1 cellular context compared by ENCODE assay signal in the genomic region with DNA sequence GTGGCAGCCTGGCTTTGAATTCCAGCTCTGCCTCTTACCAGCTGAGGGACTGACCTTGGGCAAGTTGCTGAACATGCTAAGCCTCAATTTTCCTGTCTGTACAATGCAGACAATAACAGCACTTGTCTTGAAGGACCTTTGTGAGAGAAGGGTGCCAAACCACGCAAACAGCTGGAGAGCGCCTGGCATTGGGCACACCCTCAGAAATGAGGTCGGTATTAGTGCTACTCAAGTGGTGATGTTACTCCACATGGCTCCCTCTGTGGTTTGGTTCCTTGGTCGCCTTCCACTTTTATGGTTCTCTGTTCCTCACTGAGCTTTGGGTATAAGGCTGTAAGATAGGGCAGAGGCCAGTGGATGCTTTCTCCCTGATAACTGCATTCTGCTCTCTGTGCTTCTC.
TF ChIP-seq lines count a peak whose summit lies in the region.

No MANE protein-coding gene starts in this region.

TF ChIP-seq in HCT116, 20 proteins besides CTCF, POLR2A, EP300 and RAD21 (continued from another document):
- TF ChIP-seq, protein P1, sequence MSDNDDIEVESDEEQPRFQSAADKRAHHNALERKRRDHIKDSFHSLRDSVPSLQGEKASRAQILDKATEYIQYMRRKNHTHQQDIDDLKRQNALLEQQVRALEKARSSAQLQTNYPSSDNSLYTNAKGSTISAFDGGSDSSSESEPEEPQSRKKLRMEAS (IDR thresholded peaks at IDR 0.05): no peak
- TF ChIP-seq ELF1 (IDR thresholded peaks at IDR 0.05; ENCODE audit: borderline replicate concordance, low read depth): no peak
- no peak for TF ChIP-seq REST (IDR thresholded peaks at IDR 0.05; ENCODE audit: low read depth)
- TF ChIP-seq POLR2AphosphoS5 (IDR thresholded peaks at IDR 0.05; ENCODE audit: low read depth, low read length): no peak
